Comparison of ENCODE assay signal across 13 cellular contexts in genomic region chr3:12186515-12187286, GRCh38. TPM values are rescaled to one million over a fixed set of nuclear protein-coding genes. Genes with fewer than 3 reads are reported as not detected.
DNase-seq lines count a peak whose midpoint lies in the region; ATAC-seq and TF ChIP-seq lines count a peak whose summit lies in the region.
"Had no signal": no experiment of that assay in that cellular context is flagged by ENCODE, and none has a peak within 500 bp of the region (broad histone marks: within the 10 kb centered on the region; RNA-seq: fewer than 3 reads in every experiment).

No MANE protein-coding gene starts in this region.

- peaks cover 5% of the 10 kb centered on the region for H3K27me3 Mint-ChIP-seq in activated naive CD8-positive, alpha-beta T cell treated with anti-CD3 and anti-CD28 coated beads, Interleukin-2, amount 50 U/mL, for 24 hours
- H3K27me3 Mint-ChIP-seq in osteocyte (ENCODE audit: unreplicated experiment) = no peaks in the 10 kb centered on the region

- peak overlapping the region; percentile 24; the same call in 1 of the 2 replicates for H3K4me3 ChIP-seq in ACC112 (ENCODE audit: low read depth, low read length)

- H3K9me3 Mint-ChIP-seq in activated naive CD8-positive, alpha-beta T cell treated with anti-CD3 and anti-CD28 coated beads, Interleukin-2, amount 50 U/mL, for 24 hours = no peaks in the 10 kb centered on the region
- H3K9me3 Mint-ChIP-seq in osteocyte (ENCODE audit: unreplicated experiment) = no peaks in the 10 kb centered on the region
- H3K9me3 Mint-ChIP-seq: nephron progenitor cell had no signal

- H3K27me3 ChIP-seq in ACC112 (ENCODE audit: insufficient read depth, low read length) = no peaks in the 10 kb centered on the region

- H3K36me3 Mint-ChIP-seq in activated naive CD8-positive, alpha-beta T cell treated with anti-CD3 and anti-CD28 coated beads, Interleukin-2, amount 50 U/mL, for 24 hours (ENCODE audit: low read depth) = no peaks in the 10 kb centered on the region
- H3K36me3 Mint-ChIP-seq in osteocyte (ENCODE audit: unreplicated experiment) = no peaks in the 10 kb centered on the region

- H3K36me3 ChIP-seq in ACC112 (ENCODE audit: insufficient read depth, low read length) = no peaks in the 10 kb centered on the region

- DNase-seq in CD1c-positive myeloid dendritic cell (ENCODE audit: extremely low spot score) (peak; percentile 57), osteocyte (ENCODE audit: extremely low spot score, unreplicated experiment) (no peak), A172 (ENCODE audit: low spot score) (no peak), GOT3 (lab: John Stamatoyannopoulos, UW) (no peak), RPMI8226 (no peak)
- no peak for DNase-seq in activated naive CD8-positive, alpha-beta T cell treated with anti-CD3 and anti-CD28 coated beads, Interleukin-2, amount 50 U/mL, for 24 hours
- no peak for DNase-seq in stimulated activated CD4-positive, alpha-beta T cell treated with anti-CD3 and anti-CD28 coated beads, Interleukin-4, amount 100 ng/mL, for 1 hour
- DNase-seq: effector memory CD4-positive, alpha-beta T cell; NCI-H2029 treated with DMSO at 0.1 percent for 48 hours; NCI-H69; nephron progenitor cell had no signal

- H2AFZ ChIP-seq in ACC112 (ENCODE audit: low read length, unreplicated experiment) = no peak overlapping the region

- peak overlapping the region; percentile 94 for H3K27ac Mint-ChIP-seq in activated naive CD8-positive, alpha-beta T cell treated with anti-CD3 and anti-CD28 coated beads, Interleukin-2, amount 50 U/mL, for 24 hours
- peak overlapping the region; percentile 36 for H3K27ac Mint-ChIP-seq in osteocyte (ENCODE audit: unreplicated experiment)

- no peak for TF ChIP-seq CTCF in osteocyte (IDR thresholded peaks at IDR 0.05)

- no peak for ATAC-seq in activated naive CD8-positive, alpha-beta T cell treated with anti-CD3 and anti-CD28 coated beads, Interleukin-2, amount 50 U/mL, for 24 hours

- H3K4me1 ChIP-seq in ACC112 (ENCODE audit: control insufficient read depth, insufficient read depth, low read length, unreplicated experiment) = peaks cover 23% of the 10 kb centered on the region

- peak overlapping the region; percentile 65 for H3K4me3 Mint-ChIP-seq in activated naive CD8-positive, alpha-beta T cell treated with anti-CD3 and anti-CD28 coated beads, Interleukin-2, amount 50 U/mL, for 24 hours
- H3K4me3 Mint-ChIP-seq in osteocyte (ENCODE audit: unreplicated experiment) = no peak overlapping the region

- H3K79me2 ChIP-seq in ACC112 (ENCODE audit: control insufficient read depth, insufficient read depth, low read length, unreplicated experiment) = no peaks in the 10 kb centered on the region

- H3K4me1 Mint-ChIP-seq in activated naive CD8-positive, alpha-beta T cell treated with anti-CD3 and anti-CD28 coated beads, Interleukin-2, amount 50 U/mL, for 24 hours = peaks cover 73% of the 10 kb centered on the region
- peaks cover 38% of the 10 kb centered on the region for H3K4me1 Mint-ChIP-seq in osteocyte (ENCODE audit: unreplicated experiment)

- peak overlapping the region; percentile 93 for H3K27ac ChIP-seq in ACC112 (ENCODE audit: low read depth, low read length)
- H3K27ac ChIP-seq: C4-2B had no signal

RNA-seq across cellular contexts. Expression of gene TIMP4, which starts 28.0 kb away (rescaled TPM):
- total RNA-seq in osteocyte = 5.0 and 5.4 TPM in 2 replicates
- 6.1 and 8.6 TPM in 2 replicates for total RNA-seq in A172 (2014; rRNA removed; shearing (Covaris generic))
